ENCODE assay signal across 28 cellular contexts in the genomic region with DNA sequence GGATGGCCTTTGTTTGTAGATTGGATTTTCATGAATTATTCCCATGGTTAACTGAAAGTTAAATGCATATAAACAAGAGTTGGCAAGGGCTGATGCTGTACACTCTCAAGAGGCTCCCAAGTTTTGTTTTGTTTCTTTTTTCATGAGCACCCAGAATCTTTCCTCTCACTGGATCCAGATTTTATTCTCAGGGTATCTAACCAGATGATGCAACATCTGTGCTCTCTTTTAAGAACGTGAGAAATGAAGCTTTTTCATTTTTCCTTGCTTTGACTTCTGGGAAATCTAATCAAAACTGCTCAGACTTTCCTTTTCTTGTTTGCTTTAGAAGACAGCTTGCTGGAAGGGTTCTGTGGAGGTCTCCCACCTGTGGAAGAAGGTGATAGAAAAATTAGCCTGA.
DNase-seq lines count a peak whose midpoint lies in the region; ATAC-seq and TF ChIP-seq lines count a peak whose summit lies in the region.
"Had no signal": no experiment of that assay in that cellular context is flagged by ENCODE, and none has a peak within 500 bp of the region (broad histone marks: within the 10 kb centered on the region; RNA-seq: fewer than 3 reads in every experiment).

No MANE protein-coding gene starts in this region.

- peaks cover 2% of the 10 kb centered on the region for H3K36me3 Mint-ChIP-seq in neural progenitor cell
- H3K36me3 Mint-ChIP-seq in Calu3 (ENCODE audit: insufficient read depth, unreplicated experiment), result peaks cover 28% of the 10 kb centered on the region
- H3K36me3 Mint-ChIP-seq: CD4-positive, CD25-positive, alpha-beta regulatory T cell; natural killer cell had no signal

- no peak for TF ChIP-seq EP300 in transverse colon (IDR thresholded peaks at IDR 0.05; ENCODE audit: low read depth)
- no peak for TF ChIP-seq EP300 in upper lobe of left lung (IDR thresholded peaks at IDR 0.05)

- BruUV-seq in Calu3 (replicated peaks; lab: Mats Ljungman, UMichigan), result no TSS peak

- TF ChIP-seq POLR2A in transverse colon (IDR thresholded peaks at IDR 0.05), result no peak
- TF ChIP-seq POLR2A in upper lobe of left lung (IDR thresholded peaks at IDR 0.05), result no peak
- TF ChIP-seq POLR2A in lower leg skin (IDR thresholded peaks at IDR 0.05), result no peak

- no peak for ATAC-seq in upper lobe of left lung (ENCODE audit: low FRiP score in 2 of 2)
- ATAC-seq: activated CD8-positive, alpha-beta T cell treated with anti-CD3 and anti-CD28 coated beads for 36 hours; activated T-helper 17 cell treated with anti-CD3 and anti-CD28 coated beads, Interleukin-2, amount 50 U/mL, for 72 hours; natural killer cell; stimulated activated naive CD8-positive, alpha-beta T cell treated with anti-CD3 and anti-CD28 coated beads, Interleukin-15, Interleukin-2, amounts not matched to agents 100 U/mL and 50 U/mL, for 24 hours had no signal

- H3K4me2 ChIP-seq in neural progenitor cell, result peak overlapping the region; percentile 66

- H3K4me3 Mint-ChIP-seq in neural progenitor cell, result peak overlapping the region; percentile 64
- H3K4me3 Mint-ChIP-seq in Calu3 (ENCODE audit: low read depth, unreplicated experiment), result no peak overlapping the region
- H3K4me3 Mint-ChIP-seq: activated CD8-positive, alpha-beta T cell treated with anti-CD3 and anti-CD28 coated beads for 36 hours; activated T-helper 17 cell treated with anti-CD3 and anti-CD28 coated beads, Interleukin-2, amount 50 U/mL, for 72 hours; CD4-positive, CD25-positive, alpha-beta regulatory T cell; natural killer cell; T-helper 1 cell treated with Interleukin-12 subunit alpha and Interleukin-12 subunit beta and Interleukin-4 antibody, amounts not matched to agents 30 μg/mL and 1 μg/mL, for 36 hours had no signal

- in situ Hi-C loops in transverse colon (cut with MboI; ENCODE audit: low pct_ligation_motif_present in 1 of 4, low pct_unique_long_range_greater_than_20kb in 1 of 4, low sequenced_read_pairs in 3 of 4), result no loop called here

- peaks cover 4% of the 10 kb centered on the region for H4K20me1 ChIP-seq in neural progenitor cell (ENCODE audit: low read depth)

- H3K4me1 ChIP-seq in left ventricle myocardium inferior, result peaks cover 6% of the 10 kb centered on the region
- H3K4me1 ChIP-seq in right atrium auricular region, result no peaks in the 10 kb centered on the region
- peaks cover 18% of the 10 kb centered on the region for H3K4me1 ChIP-seq in neural progenitor cell
- H3K4me1 ChIP-seq in transverse colon, result peaks cover 0 to 31% (median 7%) of the 10 kb centered on the region in 4 donors
- H3K4me1 ChIP-seq in upper lobe of left lung, result peaks cover 0 to 10% (median 3%) of the 10 kb centered on the region in 4 donors
- H3K4me1 ChIP-seq: testis had no signal

- H3K27ac Mint-ChIP-seq in neural progenitor cell (peak overlapping the region; percentile 79), Calu3 (ENCODE audit: unreplicated experiment) (no peak overlapping the region)
- H3K27ac Mint-ChIP-seq: activated CD8-positive, alpha-beta T cell treated with anti-CD3 and anti-CD28 coated beads for 36 hours; activated T-helper 17 cell treated with anti-CD3 and anti-CD28 coated beads, Interleukin-2, amount 50 U/mL, for 72 hours; CD4-positive, CD25-positive, alpha-beta regulatory T cell; natural killer cell; T-helper 1 cell treated with Interleukin-12 subunit alpha and Interleukin-12 subunit beta and Interleukin-4 antibody, amounts not matched to agents 30 μg/mL and 1 μg/mL, for 36 hours had no signal

- H3K4me3 ChIP-seq in left ventricle myocardium inferior (peak overlapping the region; percentile 7), right atrium auricular region (no peak overlapping the region), choroid plexus epithelial cell (ENCODE audit: low read depth, low read length) (no peak overlapping the region), neural progenitor cell (no peak overlapping the region), transverse colon (no peak overlapping the region), upper lobe of left lung (no peak overlapping the region), lower leg skin (ENCODE audit: low read depth, poor library complexity, severe bottlenecking) (no peak overlapping the region)
- H3K4me3 ChIP-seq: lung, testis had no signal

- H3K9me3 ChIP-seq in left ventricle myocardium inferior (replicated peaks) (no peaks in the 10 kb centered on the region), right atrium auricular region (no peaks in the 10 kb centered on the region), neural progenitor cell (ENCODE audit: low read depth) (no peaks in the 10 kb centered on the region), transverse colon (no peaks in the 10 kb centered on the region), upper lobe of left lung (no peaks in the 10 kb centered on the region)
- H3K9me3 ChIP-seq: spleen, testis had no signal

- peaks cover 10% of the 10 kb centered on the region for H3K27me3 Mint-ChIP-seq in neural progenitor cell (ENCODE audit: insufficient read depth, low read depth)
- H3K27me3 Mint-ChIP-seq in Calu3 (ENCODE audit: unreplicated experiment), result no peaks in the 10 kb centered on the region
- H3K27me3 Mint-ChIP-seq: activated CD8-positive, alpha-beta T cell treated with anti-CD3 and anti-CD28 coated beads for 36 hours; activated T-helper 17 cell treated with anti-CD3 and anti-CD28 coated beads, Interleukin-2, amount 50 U/mL, for 72 hours; CD4-positive, CD25-positive, alpha-beta regulatory T cell had no signal

- H3K4me1 Mint-ChIP-seq in neural progenitor cell (peaks cover 30% of the 10 kb centered on the region), Calu3 (ENCODE audit: low read depth, unreplicated experiment) (peaks cover 70% of the 10 kb centered on the region)

- H3F3A ChIP-seq in neural progenitor cell (ENCODE audit: low read depth), result no peaks in the 10 kb centered on the region

- H3K79me2 ChIP-seq in neural progenitor cell (ENCODE audit: low read depth), result no peaks in the 10 kb centered on the region

- DNase-seq in left ventricle myocardium inferior (no peak), right atrium auricular region (ENCODE audit: low spot score) (no peak), choroid plexus epithelial cell (ENCODE audit: low read depth) (peak; percentile 34), neural progenitor cell (ENCODE audit: low spot score) (no peak), transverse colon (no peak), upper lobe of left lung (no peak), lower leg skin (ENCODE audit: low spot score in 2 of 2) (no peak), Calu3 (no peak)
- DNase-seq: activated CD4-positive, alpha-beta T cell treated with anti-CD3 and anti-CD28 coated beads for 1 hour; activated CD8-positive, alpha-beta memory T cell treated with anti-CD3 and anti-CD28 coated beads, Interleukin-2, amount 50 U/mL, for 48 hours; activated CD8-positive, alpha-beta T cell treated with anti-CD3 and anti-CD28 coated beads for 36 hours; activated naive CD4-positive, alpha-beta T cell treated with anti-CD3 and anti-CD28 coated beads, Interleukin-2, amount 50 U/mL, for 16 hours; AML-193; CD4-positive, CD25-positive, alpha-beta regulatory T cell; effector memory CD4-positive, alpha-beta T cell; erythroblast; GOT3; kidney glomerular epithelial cell; natural killer cell; NCI-H1092; spleen; stimulated activated CD4-positive, alpha-beta T cell treated with anti-CD3 and anti-CD28 coated beads, Interleukin-2, amount 100 ng/mL, for 24 hours; stimulated activated naive CD8-positive, alpha-beta T cell treated with anti-CD3 and anti-CD28 coated beads, Interleukin-15, Interleukin-2, amounts not matched to agents 100 U/mL and 50 U/mL, for 24 hours; testis had no signal

- H3K9ac ChIP-seq in neural progenitor cell, result no peak overlapping the region

- H3K36me3 ChIP-seq in left ventricle myocardium inferior (no peaks in the 10 kb centered on the region), right atrium auricular region (no peaks in the 10 kb centered on the region), neural progenitor cell (no peaks in the 10 kb centered on the region), transverse colon (no peaks in the 10 kb centered on the region), upper lobe of left lung (no peaks in the 10 kb centered on the region)
- H3K36me3 ChIP-seq: spleen had no signal

- intact Hi-C loops in left ventricle myocardium inferior (cut with micrococcal nuclease), result no loop called here
- intact Hi-C loops in transverse colon (cut with DNase I; ENCODE audit: low total_unique reads), result no loop called here
- intact Hi-C loops in lower leg skin (cut with DNase I; ENCODE audit: low total_unique reads), result no loop called here
- intact Hi-C loops in Calu3 (cut with micrococcal nuclease; ENCODE audit: unreplicated experiment), result no loop called here

- CTCF ChIA-PET in Calu3 (lab: Charles Lee), result interaction anchor here (0.6 to 2.4 kb wide), 3 partner anchors 18 to 689 kb away, joined by 3 to 5 read pairs (median 3); no protein-coding TSS in a partner anchor

- 33 to 69% methylated on average over 1 of the region's 1 CpG for WGBS in transverse colon (ENCODE audit: low coverage in 1 of 2), 2 donors
- 52 to 67% methylated on average over 1 of the region's 1 CpG for WGBS in upper lobe of left lung, 2 donors
- WGBS in lower leg skin, 2 donors, result 63 to 65% methylated on average over 1 of the region's 1 CpG

- no peak for TF ChIP-seq CTCF in left ventricle myocardium inferior (IDR thresholded peaks at IDR 0.05; ENCODE audit: borderline replicate concordance)
- TF ChIP-seq CTCF in right atrium auricular region (IDR thresholded peaks at IDR 0.05), result no peak
- TF ChIP-seq CTCF in choroid plexus epithelial cell (conservative IDR thresholded peaks at IDR 0.05; ENCODE audit: low read depth, low read length), result no peak
- no peak for TF ChIP-seq CTCF in neural progenitor cell (IDR thresholded peaks at IDR 0.05)
- TF ChIP-seq CTCF in transverse colon (IDR thresholded peaks at IDR 0.05), result no peak
- TF ChIP-seq CTCF in upper lobe of left lung (IDR thresholded peaks at IDR 0.05), result no peak
- no peak for TF ChIP-seq CTCF in lower leg skin (IDR thresholded peaks at IDR 0.05)
- TF ChIP-seq CTCF in Calu3 (IDR thresholded peaks at IDR 0.05; ENCODE audit: unreplicated experiment), result no peak

- peak overlapping the region; percentile 79 for H3K27ac ChIP-seq in left ventricle myocardium inferior (replicated peaks)
- no peak overlapping the region for H3K27ac ChIP-seq in right atrium auricular region
- no peak overlapping the region for H3K27ac ChIP-seq in neural progenitor cell
- H3K27ac ChIP-seq in transverse colon, result peak overlapping the region; percentile 22 to 65 (median 56)
- H3K27ac ChIP-seq in upper lobe of left lung, result no peak overlapping the region
- H3K27ac ChIP-seq: testis had no signal

- H3K27me3 ChIP-seq in left ventricle myocardium inferior (ENCODE audit: low read depth) (no peaks in the 10 kb centered on the region), right atrium auricular region (no peaks in the 10 kb centered on the region), neural progenitor cell (peaks cover 47% of the 10 kb centered on the region), transverse colon (no peaks in the 10 kb centered on the region), upper lobe of left lung (no peaks in the 10 kb centered on the region)
- H3K27me3 ChIP-seq: spleen, testis had no signal

- H3K9me3 Mint-ChIP-seq in neural progenitor cell (no peaks in the 10 kb centered on the region), Calu3 (ENCODE audit: low read depth, unreplicated experiment) (no peaks in the 10 kb centered on the region)
- H3K9me3 Mint-ChIP-seq: activated CD8-positive, alpha-beta T cell treated with anti-CD3 and anti-CD28 coated beads for 36 hours; activated T-helper 17 cell treated with anti-CD3 and anti-CD28 coated beads, Interleukin-2, amount 50 U/mL, for 72 hours; CD4-positive, CD25-positive, alpha-beta regulatory T cell; HFFc6; natural killer cell; T-helper 1 cell treated with Interleukin-12 subunit alpha and Interleukin-12 subunit beta and Interleukin-4 antibody, amounts not matched to agents 30 μg/mL and 1 μg/mL, for 36 hours had no signal

- H2AFZ ChIP-seq in neural progenitor cell (replicated peaks), result no peak overlapping the region

Comparison
In these comparisons a context has a peak if more than half of its experiments do, and no peak if none do; other contexts are left out.
1. H3K27ac ChIP-seq: peak in left ventricle myocardium inferior (single experiment) and transverse colon (4 of 4); none in right atrium auricular region (0 of 2), neural progenitor cell (single experiment) and upper lobe of left lung (0 of 4).